In the genomic region with DNA sequence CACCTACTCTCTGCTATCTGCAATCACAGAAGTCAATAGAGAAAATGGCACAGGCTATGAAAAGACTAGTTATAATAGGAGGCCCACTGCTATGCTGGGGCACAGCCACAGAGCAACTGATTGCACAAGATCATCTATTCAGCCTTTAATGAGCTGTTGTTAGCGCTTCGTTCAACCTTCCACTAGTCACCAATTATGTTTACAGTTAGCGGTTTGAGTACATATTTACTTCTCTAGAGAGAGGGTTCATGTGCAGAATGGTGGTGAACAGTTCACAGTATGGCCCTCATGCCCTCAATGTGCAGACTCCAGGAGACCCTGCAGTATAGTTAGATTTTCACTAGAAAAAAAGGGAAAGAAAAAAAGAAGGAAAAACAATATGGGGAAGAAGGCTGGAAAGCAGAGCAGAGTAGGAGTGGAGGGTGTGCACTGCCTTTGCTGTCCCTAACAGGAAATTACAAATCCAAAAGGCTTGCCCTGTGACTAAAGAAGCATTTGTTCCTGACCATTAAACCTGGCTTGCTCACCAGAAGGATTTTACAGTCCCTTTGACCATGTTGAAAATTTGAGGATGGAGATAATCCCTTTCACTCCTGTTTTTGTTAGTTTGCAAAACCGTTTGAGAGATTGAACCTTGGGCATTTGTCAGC, we compare ENCODE assay signal across 12 cellular contexts.
A peak's percentile ranks its signal among the peaks of the same experiment; 100 is the strongest.
DNase-seq lines count a peak whose midpoint lies in the region; ATAC-seq and TF ChIP-seq lines count a peak whose summit lies in the region.
"Had no signal": no experiment of that assay in that cellular context is flagged by ENCODE, and none has a peak within 500 bp of the region (broad histone marks: within the 10 kb centered on the region; RNA-seq: fewer than 3 reads in every experiment).

No MANE protein-coding gene starts in this region.

- H3K4me1 ChIP-seq in esophagus muscularis mucosa (no peaks in the 10 kb centered on the region), osteoblast (ENCODE audit: insufficient read depth, low read length) (no peaks in the 10 kb centered on the region)
- H3K4me1 ChIP-seq: BLaER1, parathyroid adenoma had no signal

- no peak for ATAC-seq in HG02798 (IDR thresholded peaks at IDR 0.05; ENCODE audit: poor library complexity, unreplicated experiment)
- no peak for ATAC-seq in CD4-positive, alpha-beta T cell (ENCODE audit: poor library complexity)

- no peak overlapping the region for H2AFZ ChIP-seq in osteoblast (ENCODE audit: low read length)
- H2AFZ ChIP-seq: parathyroid adenoma had no signal

- H3K79me2 ChIP-seq in osteoblast (ENCODE audit: insufficient read depth, low read length) = no peaks in the 10 kb centered on the region
- H3K79me2 ChIP-seq: parathyroid adenoma had no signal

- no peak overlapping the region for H3K4me3 Mint-ChIP-seq in CD4-positive, alpha-beta T cell
- H3K4me3 Mint-ChIP-seq: HFFc6 had no signal

- intact Hi-C loops in esophagus muscularis mucosa (cut with DNase I) = no loop called here
- intact Hi-C loops in CD4-positive, alpha-beta T cell (cut with DNase I, micrococcal nuclease) = no loop called here

- TF ChIP-seq CTCF in esophagus muscularis mucosa (IDR thresholded peaks at IDR 0.05) (no peak), osteoblast (IDR thresholded peaks at IDR 0.05; ENCODE audit: extremely low read depth, low read depth, low read length) (no peak)
- no peak for TF ChIP-seq CTCF in CD4-positive, alpha-beta T cell (IDR thresholded peaks at IDR 0.05)

- WGBS in esophagus muscularis mucosa = 90% methylated on average over 4 of the region's 4 CpGs

- H4K20me1 ChIP-seq in osteoblast (ENCODE audit: insufficient read depth, low read length) = no peaks in the 10 kb centered on the region
- H4K20me1 ChIP-seq: BLaER1 had no signal

- no peak overlapping the region for H3K4me3 ChIP-seq in SK-N-MC
- no peak overlapping the region for H3K4me3 ChIP-seq in esophagus muscularis mucosa
- H3K4me3 ChIP-seq in osteoblast (ENCODE audit: insufficient read depth, low read length) = no peak overlapping the region
- H3K4me3 ChIP-seq: BLaER1 had no signal

- H3K27ac Mint-ChIP-seq in CD4-positive, alpha-beta T cell = no peak overlapping the region
- H3K27ac Mint-ChIP-seq: HFFc6 had no signal

- peak; percentile 5 for DNase-seq in COLO668 (lab: John Stamatoyannopoulos, UW; ENCODE audit: unreplicated experiment)
- peak; percentile 46 for DNase-seq in LHCN-M2 (ENCODE audit: low read depth)
- DNase-seq in SK-N-MC (ENCODE audit: low read depth, low spot score) = no peak
- peak; percentile 80 for DNase-seq in kidney tubule cell (ENCODE audit: low spot score)
- DNase-seq in esophagus muscularis mucosa (ENCODE audit: extremely low spot score) = no peak
- no peak for DNase-seq in osteoblast (ENCODE audit: insufficient read length, low spot score, missing footprints)
- DNase-seq in CD4-positive, alpha-beta T cell = no peak
- DNase-seq: HFFc6, kidney had no signal

- H3K9me3 Mint-ChIP-seq in CD4-positive, alpha-beta T cell = no peaks in the 10 kb centered on the region

- H3K27me3 Mint-ChIP-seq in CD4-positive, alpha-beta T cell = no peaks in the 10 kb centered on the region

- no peaks in the 10 kb centered on the region for H3K36me3 Mint-ChIP-seq in CD4-positive, alpha-beta T cell (ENCODE audit: low read depth)

- H3K4me2 ChIP-seq in osteoblast (ENCODE audit: insufficient read depth, low read length) = no peak overlapping the region
- H3K4me2 ChIP-seq: BLaER1 had no signal

- H3K27me3 ChIP-seq in esophagus muscularis mucosa (no peaks in the 10 kb centered on the region), osteoblast (ENCODE audit: insufficient read depth, low read length) (no peaks in the 10 kb centered on the region)
- no peaks in the 10 kb centered on the region for H3K27me3 ChIP-seq in CD4-positive, alpha-beta T cell (ENCODE audit: control insufficient read depth, insufficient read depth, low read length)
- H3K27me3 ChIP-seq: BLaER1 had no signal

- peak overlapping the region; percentile 69 for H3K27ac ChIP-seq in SK-N-MC
- H3K27ac ChIP-seq in esophagus muscularis mucosa (replicated peaks in 1 of 4) = no peak overlapping the region
- H3K27ac ChIP-seq in osteoblast (ENCODE audit: low read depth, low read length) = no peak overlapping the region
- no peak overlapping the region for H3K27ac ChIP-seq in CD4-positive, alpha-beta T cell (ENCODE audit: low read depth, low read length)
- H3K27ac ChIP-seq: BLaER1, parathyroid adenoma had no signal

- no peaks in the 10 kb centered on the region for H3K4me1 Mint-ChIP-seq in CD4-positive, alpha-beta T cell (ENCODE audit: low read depth)

- CTCF ChIA-PET in CD4-positive, alpha-beta T cell (lab: Charles Lee) = no interaction called here

- H3K9me3 ChIP-seq in SK-N-MC (ENCODE audit: low read depth, low read length) (peaks cover 18% of the 10 kb centered on the region; the same call in 1 of the 2 replicates), esophagus muscularis mucosa (peaks cover 0 to 16% (median 12%) of the 10 kb centered on the region in 4 donors), osteoblast (ENCODE audit: low read depth, low read length) (no peaks in the 10 kb centered on the region)
- H3K9me3 ChIP-seq in CD4-positive, alpha-beta T cell (ENCODE audit: control insufficient read depth, low read length) = peaks cover 6% of the 10 kb centered on the region

- H3K9ac ChIP-seq in SK-N-MC (ENCODE audit: insufficient read length) = no peak overlapping the region
- H3K9ac ChIP-seq: BLaER1, parathyroid adenoma had no signal

- TF ChIP-seq POLR2A in esophagus muscularis mucosa (IDR thresholded peaks at IDR 0.05; ENCODE audit: low read depth) = no peak

- H3K36me3 ChIP-seq in SK-N-MC (ENCODE audit: insufficient read depth, low read length) = peaks cover 15% of the 10 kb centered on the region
- H3K36me3 ChIP-seq in esophagus muscularis mucosa = no peaks in the 10 kb centered on the region
- H3K36me3 ChIP-seq in osteoblast (ENCODE audit: insufficient read depth, low read length) = no peaks in the 10 kb centered on the region
- H3K36me3 ChIP-seq: BLaER1 had no signal

- POLR2A ChIA-PET in CD4-positive, alpha-beta T cell (lab: Charles Lee) = no interaction called here

- no peak for TF ChIP-seq EP300 in esophagus muscularis mucosa (IDR thresholded peaks at IDR 0.05)

Comparison
In these comparisons a context has a peak if more than half of its experiments do, and no peak if none do; other contexts are left out.
1. DNase-seq: peak in COLO668 (single experiment), LHCN-M2 (single experiment) and kidney tubule cell (single experiment); none in SK-N-MC (single experiment), esophagus muscularis mucosa (single experiment), osteoblast (single experiment) and CD4-positive, alpha-beta T cell (0 of 10).